Comparison of ENCODE assay signal across 1 cellular context in the genomic region with DNA sequence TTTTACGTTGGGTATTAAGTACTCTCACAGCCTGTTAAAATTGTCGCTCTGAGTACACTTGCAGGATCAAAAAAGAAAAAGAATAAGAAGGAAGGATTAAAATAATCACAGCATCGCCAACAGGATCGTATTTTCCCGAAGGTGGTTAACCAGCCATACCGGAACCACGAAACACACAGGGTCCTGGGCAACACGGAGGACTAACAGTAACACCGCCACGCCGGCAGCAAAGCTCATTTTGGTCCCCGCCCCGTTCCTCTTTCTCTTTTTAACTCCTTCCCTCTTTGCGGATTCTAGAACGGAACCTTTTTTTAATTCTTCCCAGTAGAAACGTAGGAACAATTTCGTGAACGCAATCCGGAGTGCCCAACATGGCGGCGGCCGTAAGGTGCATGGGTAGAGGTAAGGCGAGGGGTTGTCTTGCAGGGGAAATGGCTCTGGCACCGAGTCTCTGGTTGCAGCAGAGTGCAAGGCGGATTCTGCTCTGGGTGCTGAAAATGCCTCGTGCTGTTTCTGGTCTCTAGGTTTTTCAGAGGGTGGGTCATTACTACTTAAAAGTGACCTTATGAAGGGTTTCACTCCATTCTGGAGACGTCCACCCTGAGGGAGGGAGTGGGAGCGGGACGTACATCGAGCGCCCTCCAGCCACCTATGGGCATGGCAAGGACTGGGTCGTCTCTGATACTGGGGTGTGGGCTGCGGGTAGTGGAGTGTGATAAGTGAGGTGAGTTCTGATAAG.
TF ChIP-seq lines count a peak whose summit lies in the region.

A gene (plus strand): TSS at position 353 of the 739 bp plus-strand sequence. CDS start 19 bp downstream, at position 372.

TF ChIP-seq in K562, 482 proteins besides CTCF, POLR2A, EP300 and RAD21 (continued from another document and continues in another):
- TF ChIP-seq, protein P1, sequence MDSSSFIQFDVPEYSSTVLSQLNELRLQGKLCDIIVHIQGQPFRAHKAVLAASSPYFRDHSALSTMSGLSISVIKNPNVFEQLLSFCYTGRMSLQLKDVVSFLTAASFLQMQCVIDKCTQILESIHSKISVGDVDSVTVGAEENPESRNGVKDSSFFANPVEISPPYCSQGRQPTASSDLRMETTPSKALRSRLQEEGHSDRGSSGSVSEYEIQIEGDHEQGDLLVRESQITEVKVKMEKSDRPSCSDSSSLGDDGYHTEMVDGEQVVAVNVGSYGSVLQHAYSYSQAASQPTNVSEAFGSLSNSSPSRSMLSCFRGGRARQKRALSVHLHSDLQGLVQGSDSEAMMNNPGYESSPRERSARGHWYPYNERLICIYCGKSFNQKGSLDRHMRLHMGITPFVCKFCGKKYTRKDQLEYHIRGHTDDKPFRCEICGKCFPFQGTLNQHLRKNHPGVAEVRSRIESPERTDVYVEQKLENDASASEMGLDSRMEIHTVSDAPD (CRISPR knock-in tag; IDR thresholded peaks at IDR 0.05): no peak
- TF ChIP-seq ATF1 (CRISPR knock-in tag; IDR thresholded peaks at IDR 0.05) (no peak), ATF1 (tag; IDR thresholded peaks at IDR 0.05) (peak; percentile 80), PRMT5 (CRISPR knock-in tag; IDR thresholded peaks at IDR 0.05) (no peak), FOXP1 (CRISPR knock-in tag; IDR thresholded peaks at IDR 0.05) (no peak), ARID1B (IDR thresholded peaks at IDR 0.05) (0 out of 2 replicates have a peak, but pooled peaks have one; percentile 9), SAFB2 (IDR thresholded peaks at IDR 0.05; ENCODE audit: borderline replicate concordance, low read depth, low read length, severe bottlenecking) (no peak), ZNF764 (CRISPR knock-in tag; IDR thresholded peaks at IDR 0.05; ENCODE audit: low read depth) (no peak), SP1 (CRISPR knock-in tag; IDR thresholded peaks at IDR 0.05) (peak; percentile 92), ZNF133 (CRISPR knock-in tag; IDR thresholded peaks at IDR 0.05) (no peak), MTA3 (IDR thresholded peaks at IDR 0.05; ENCODE audit: borderline replicate concordance) (peak; percentile 81; the same call in 1 of the 2 replicates), NR2F6 (CRISPR knock-in tag; IDR thresholded peaks at IDR 0.05) (no peak), GATAD2A (IDR thresholded peaks at IDR 0.05) (no peak), PTTG1 (tag; IDR thresholded peaks at IDR 0.05; ENCODE audit: low read depth) (0 out of 2 replicates have a peak, but pooled peaks have one; percentile 19), SRF (CRISPR knock-in tag; IDR thresholded peaks at IDR 0.05) (peak in 1 of 2 experiments; percentile 58; a peak in 2 of 4 replicates), ZNF384 (IDR thresholded peaks at IDR 0.05; ENCODE audit: low read depth, low read length) (0 out of 2 replicates have a peak, but pooled peaks have one; percentile 12), CBFB (CRISPR knock-in tag; IDR thresholded peaks at IDR 0.05) (no peak), CCNT2 (IDR thresholded peaks at IDR 0.05; ENCODE audit: borderline replicate concordance, extremely low read depth, insufficient read length, low read depth, low read length) (peak; percentile 33), MYBL2 (IDR thresholded peaks at IDR 0.05; ENCODE audit: low read depth) (peak; percentile 8; the same call in 1 of the 2 replicates), MYBL2 (CRISPR knock-in tag; IDR thresholded peaks at IDR 0.05; ENCODE audit: borderline replicate concordance) (no peak)
- TF ChIP-seq, protein P2, sequence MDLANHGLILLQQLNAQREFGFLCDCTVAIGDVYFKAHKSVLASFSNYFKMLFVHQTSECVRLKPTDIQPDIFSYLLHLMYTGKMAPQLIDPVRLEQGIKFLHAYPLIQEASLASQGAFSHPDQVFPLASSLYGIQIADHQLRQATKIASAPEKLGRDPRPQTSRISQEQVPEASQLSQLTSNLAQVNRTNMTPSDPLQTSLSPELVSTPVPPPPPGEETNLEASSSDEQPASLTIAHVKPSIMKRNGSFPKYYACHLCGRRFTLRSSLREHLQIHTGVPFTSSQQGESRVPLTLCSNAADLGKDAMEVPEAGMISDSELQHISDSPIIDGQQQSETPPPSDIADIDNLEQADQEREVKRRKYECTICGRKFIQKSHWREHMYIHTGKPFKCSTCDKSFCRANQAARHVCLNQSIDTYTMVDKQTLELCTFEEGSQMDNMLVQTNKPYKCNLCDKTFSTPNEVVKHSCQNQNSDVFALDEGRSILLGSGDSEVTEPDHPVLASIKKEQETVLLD (IDR thresholded peaks at IDR 0.05): peak; percentile 34; the same call in 1 of the 2 replicates
- TF ChIP-seq, protein P3, sequence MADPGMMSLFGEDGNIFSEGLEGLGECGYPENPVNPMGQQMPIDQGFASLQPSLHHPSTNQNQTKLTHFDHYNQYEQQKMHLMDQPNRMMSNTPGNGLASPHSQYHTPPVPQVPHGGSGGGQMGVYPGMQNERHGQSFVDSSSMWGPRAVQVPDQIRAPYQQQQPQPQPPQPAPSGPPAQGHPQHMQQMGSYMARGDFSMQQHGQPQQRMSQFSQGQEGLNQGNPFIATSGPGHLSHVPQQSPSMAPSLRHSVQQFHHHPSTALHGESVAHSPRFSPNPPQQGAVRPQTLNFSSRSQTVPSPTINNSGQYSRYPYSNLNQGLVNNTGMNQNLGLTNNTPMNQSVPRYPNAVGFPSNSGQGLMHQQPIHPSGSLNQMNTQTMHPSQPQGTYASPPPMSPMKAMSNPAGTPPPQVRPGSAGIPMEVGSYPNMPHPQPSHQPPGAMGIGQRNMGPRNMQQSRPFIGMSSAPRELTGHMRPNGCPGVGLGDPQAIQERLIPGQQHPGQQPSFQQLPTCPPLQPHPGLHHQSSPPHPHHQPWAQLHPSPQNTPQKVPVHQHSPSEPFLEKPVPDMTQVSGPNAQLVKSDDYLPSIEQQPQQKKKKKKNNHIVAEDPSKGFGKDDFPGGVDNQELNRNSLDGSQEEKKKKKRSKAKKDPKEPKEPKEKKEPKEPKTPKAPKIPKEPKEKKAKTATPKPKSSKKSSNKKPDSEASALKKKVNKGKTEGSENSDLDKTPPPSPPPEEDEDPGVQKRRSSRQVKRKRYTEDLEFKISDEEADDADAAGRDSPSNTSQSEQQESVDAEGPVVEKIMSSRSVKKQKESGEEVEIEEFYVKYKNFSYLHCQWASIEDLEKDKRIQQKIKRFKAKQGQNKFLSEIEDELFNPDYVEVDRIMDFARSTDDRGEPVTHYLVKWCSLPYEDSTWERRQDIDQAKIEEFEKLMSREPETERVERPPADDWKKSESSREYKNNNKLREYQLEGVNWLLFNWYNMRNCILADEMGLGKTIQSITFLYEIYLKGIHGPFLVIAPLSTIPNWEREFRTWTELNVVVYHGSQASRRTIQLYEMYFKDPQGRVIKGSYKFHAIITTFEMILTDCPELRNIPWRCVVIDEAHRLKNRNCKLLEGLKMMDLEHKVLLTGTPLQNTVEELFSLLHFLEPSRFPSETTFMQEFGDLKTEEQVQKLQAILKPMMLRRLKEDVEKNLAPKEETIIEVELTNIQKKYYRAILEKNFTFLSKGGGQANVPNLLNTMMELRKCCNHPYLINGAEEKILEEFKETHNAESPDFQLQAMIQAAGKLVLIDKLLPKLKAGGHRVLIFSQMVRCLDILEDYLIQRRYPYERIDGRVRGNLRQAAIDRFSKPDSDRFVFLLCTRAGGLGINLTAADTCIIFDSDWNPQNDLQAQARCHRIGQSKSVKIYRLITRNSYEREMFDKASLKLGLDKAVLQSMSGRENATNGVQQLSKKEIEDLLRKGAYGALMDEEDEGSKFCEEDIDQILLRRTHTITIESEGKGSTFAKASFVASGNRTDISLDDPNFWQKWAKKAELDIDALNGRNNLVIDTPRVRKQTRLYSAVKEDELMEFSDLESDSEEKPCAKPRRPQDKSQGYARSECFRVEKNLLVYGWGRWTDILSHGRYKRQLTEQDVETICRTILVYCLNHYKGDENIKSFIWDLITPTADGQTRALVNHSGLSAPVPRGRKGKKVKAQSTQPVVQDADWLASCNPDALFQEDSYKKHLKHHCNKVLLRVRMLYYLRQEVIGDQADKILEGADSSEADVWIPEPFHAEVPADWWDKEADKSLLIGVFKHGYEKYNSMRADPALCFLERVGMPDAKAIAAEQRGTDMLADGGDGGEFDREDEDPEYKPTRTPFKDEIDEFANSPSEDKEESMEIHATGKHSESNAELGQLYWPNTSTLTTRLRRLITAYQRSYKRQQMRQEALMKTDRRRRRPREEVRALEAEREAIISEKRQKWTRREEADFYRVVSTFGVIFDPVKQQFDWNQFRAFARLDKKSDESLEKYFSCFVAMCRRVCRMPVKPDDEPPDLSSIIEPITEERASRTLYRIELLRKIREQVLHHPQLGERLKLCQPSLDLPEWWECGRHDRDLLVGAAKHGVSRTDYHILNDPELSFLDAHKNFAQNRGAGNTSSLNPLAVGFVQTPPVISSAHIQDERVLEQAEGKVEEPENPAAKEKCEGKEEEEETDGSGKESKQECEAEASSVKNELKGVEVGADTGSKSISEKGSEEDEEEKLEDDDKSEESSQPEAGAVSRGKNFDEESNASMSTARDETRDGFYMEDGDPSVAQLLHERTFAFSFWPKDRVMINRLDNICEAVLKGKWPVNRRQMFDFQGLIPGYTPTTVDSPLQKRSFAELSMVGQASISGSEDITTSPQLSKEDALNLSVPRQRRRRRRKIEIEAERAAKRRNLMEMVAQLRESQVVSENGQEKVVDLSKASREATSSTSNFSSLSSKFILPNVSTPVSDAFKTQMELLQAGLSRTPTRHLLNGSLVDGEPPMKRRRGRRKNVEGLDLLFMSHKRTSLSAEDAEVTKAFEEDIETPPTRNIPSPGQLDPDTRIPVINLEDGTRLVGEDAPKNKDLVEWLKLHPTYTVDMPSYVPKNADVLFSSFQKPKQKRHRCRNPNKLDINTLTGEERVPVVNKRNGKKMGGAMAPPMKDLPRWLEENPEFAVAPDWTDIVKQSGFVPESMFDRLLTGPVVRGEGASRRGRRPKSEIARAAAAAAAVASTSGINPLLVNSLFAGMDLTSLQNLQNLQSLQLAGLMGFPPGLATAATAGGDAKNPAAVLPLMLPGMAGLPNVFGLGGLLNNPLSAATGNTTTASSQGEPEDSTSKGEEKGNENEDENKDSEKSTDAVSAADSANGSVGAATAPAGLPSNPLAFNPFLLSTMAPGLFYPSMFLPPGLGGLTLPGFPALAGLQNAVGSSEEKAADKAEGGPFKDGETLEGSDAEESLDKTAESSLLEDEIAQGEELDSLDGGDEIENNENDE (IDR thresholded peaks at IDR 0.05; ENCODE audit: low read depth, low read length): peak; percentile 61
- TF ChIP-seq, protein P4, sequence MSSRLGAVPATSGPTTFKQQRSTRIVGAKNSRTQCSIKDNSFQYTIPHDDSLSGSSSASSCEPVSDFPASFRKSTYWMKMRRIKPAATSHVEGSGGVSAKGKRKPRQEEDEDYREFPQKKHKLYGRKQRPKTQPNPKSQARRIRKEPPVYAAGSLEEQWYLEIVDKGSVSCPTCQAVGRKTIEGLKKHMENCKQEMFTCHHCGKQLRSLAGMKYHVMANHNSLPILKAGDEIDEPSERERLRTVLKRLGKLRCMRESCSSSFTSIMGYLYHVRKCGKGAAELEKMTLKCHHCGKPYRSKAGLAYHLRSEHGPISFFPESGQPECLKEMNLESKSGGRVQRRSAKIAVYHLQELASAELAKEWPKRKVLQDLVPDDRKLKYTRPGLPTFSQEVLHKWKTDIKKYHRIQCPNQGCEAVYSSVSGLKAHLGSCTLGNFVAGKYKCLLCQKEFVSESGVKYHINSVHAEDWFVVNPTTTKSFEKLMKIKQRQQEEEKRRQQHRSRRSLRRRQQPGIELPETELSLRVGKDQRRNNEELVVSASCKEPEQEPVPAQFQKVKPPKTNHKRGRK (tag; IDR thresholded peaks at IDR 0.05): no peak
- TF ChIP-seq, protein P5, sequence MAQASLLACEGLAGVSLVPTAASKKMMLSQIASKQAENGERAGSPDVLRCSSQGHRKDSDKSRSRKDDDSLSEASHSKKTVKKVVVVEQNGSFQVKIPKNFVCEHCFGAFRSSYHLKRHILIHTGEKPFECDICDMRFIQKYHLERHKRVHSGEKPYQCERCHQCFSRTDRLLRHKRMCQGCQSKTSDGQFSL (CRISPR knock-in tag; IDR thresholded peaks at IDR 0.05): 0 out of 2 replicates have a peak, but pooled peaks have one; percentile 14
- TF ChIP-seq, protein P5 (tag; IDR thresholded peaks at IDR 0.05): no peak
- TF ChIP-seq, protein P6, sequence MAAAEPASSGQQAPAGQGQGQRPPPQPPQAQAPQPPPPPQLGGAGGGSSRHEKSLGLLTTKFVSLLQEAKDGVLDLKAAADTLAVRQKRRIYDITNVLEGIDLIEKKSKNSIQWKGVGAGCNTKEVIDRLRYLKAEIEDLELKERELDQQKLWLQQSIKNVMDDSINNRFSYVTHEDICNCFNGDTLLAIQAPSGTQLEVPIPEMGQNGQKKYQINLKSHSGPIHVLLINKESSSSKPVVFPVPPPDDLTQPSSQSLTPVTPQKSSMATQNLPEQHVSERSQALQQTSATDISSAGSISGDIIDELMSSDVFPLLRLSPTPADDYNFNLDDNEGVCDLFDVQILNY (CRISPR knock-in tag; IDR thresholded peaks at IDR 0.05): 0 out of 2 replicates have a peak, but pooled peaks have one; percentile 10
- TF ChIP-seq, protein P7, sequence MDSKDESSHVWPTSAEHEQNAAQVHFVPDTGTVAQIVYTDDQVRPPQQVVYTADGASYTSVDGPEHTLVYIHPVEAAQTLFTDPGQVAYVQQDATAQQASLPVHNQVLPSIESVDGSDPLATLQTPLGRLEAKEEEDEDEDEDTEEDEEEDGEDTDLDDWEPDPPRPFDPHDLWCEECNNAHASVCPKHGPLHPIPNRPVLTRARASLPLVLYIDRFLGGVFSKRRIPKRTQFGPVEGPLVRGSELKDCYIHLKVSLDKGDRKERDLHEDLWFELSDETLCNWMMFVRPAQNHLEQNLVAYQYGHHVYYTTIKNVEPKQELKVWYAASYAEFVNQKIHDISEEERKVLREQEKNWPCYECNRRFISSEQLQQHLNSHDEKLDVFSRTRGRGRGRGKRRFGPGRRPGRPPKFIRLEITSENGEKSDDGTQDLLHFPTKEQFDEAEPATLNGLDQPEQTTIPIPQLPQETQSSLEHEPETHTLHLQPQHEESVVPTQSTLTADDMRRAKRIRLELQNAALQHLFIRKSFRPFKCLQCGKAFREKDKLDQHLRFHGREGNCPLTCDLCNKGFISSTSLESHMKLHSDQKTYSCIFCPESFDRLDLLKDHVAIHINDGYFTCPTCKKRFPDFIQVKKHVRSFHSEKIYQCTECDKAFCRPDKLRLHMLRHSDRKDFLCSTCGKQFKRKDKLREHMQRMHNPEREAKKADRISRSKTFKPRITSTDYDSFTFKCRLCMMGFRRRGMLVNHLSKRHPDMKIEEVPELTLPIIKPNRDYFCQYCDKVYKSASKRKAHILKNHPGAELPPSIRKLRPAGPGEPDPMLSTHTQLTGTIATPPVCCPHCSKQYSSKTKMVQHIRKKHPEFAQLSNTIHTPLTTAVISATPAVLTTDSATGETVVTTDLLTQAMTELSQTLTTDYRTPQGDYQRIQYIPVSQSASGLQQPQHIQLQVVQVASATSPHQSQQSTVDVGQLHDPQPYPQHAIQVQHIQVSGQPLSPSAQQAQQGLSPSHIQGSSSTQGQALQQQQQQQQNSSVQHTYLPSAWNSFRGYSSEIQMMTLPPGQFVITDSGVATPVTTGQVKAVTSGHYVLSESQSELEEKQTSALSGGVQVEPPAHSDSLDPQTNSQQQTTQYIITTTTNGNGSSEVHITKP (IDR thresholded peaks at IDR 0.05; ENCODE audit: partially characterized antibody): peak; percentile 64
- TF ChIP-seq, protein P8, sequence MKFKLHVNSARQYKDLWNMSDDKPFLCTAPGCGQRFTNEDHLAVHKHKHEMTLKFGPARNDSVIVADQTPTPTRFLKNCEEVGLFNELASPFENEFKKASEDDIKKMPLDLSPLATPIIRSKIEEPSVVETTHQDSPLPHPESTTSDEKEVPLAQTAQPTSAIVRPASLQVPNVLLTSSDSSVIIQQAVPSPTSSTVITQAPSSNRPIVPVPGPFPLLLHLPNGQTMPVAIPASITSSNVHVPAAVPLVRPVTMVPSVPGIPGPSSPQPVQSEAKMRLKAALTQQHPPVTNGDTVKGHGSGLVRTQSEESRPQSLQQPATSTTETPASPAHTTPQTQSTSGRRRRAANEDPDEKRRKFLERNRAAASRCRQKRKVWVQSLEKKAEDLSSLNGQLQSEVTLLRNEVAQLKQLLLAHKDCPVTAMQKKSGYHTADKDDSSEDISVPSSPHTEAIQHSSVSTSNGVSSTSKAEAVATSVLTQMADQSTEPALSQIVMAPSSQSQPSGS (CRISPR knock-in tag; IDR thresholded peaks at IDR 0.05): no peak
